In the genomic region with DNA sequence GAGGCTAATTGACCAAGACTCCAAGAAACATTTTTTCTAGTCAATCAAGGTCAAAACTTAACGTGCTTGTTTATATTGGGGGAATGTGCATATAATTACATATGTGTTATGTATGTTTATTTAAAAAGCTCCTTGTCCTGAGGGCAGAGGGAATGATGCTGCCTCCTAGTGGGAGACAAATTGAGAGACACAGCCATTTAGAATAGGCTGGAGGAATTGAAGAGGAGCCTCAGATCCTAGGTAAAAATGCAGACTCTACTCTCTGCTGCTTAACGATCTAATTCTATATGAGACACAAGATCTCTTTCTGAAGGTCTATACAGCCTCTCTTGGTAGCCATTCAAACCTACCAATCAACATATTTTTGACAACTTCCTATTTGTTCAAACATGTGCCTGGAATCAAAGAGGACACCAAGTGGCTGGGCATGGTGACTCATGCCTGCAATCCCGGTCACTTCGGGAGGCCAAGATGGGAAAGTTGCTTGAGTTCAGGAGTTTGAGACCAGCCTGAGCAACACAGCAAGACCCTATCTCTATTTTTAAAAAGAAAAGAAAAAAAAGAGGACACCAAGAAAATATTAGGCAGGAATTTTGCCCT, we compare ENCODE assay signal across 2 cellular contexts.
TF ChIP-seq lines count a peak whose summit lies in the region.

No MANE protein-coding gene starts in this region.

TF ChIP-seq in HCT116, 20 proteins besides CTCF, POLR2A, EP300 and RAD21 (continued from another document):
- TF ChIP-seq, protein P1, sequence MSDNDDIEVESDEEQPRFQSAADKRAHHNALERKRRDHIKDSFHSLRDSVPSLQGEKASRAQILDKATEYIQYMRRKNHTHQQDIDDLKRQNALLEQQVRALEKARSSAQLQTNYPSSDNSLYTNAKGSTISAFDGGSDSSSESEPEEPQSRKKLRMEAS (IDR thresholded peaks at IDR 0.05) = no peak; the same call in 1 of the 2 replicates
- no peak for TF ChIP-seq SRF (IDR thresholded peaks at IDR 0.05; ENCODE audit: low read depth)
- TF ChIP-seq JUND (IDR thresholded peaks at IDR 0.05) = no peak
- TF ChIP-seq FOSL1 (IDR thresholded peaks at IDR 0.05; ENCODE audit: low read depth) = no peak
- no peak for TF ChIP-seq ZFX (IDR thresholded peaks at IDR 0.05)
- TF ChIP-seq, protein P2, sequence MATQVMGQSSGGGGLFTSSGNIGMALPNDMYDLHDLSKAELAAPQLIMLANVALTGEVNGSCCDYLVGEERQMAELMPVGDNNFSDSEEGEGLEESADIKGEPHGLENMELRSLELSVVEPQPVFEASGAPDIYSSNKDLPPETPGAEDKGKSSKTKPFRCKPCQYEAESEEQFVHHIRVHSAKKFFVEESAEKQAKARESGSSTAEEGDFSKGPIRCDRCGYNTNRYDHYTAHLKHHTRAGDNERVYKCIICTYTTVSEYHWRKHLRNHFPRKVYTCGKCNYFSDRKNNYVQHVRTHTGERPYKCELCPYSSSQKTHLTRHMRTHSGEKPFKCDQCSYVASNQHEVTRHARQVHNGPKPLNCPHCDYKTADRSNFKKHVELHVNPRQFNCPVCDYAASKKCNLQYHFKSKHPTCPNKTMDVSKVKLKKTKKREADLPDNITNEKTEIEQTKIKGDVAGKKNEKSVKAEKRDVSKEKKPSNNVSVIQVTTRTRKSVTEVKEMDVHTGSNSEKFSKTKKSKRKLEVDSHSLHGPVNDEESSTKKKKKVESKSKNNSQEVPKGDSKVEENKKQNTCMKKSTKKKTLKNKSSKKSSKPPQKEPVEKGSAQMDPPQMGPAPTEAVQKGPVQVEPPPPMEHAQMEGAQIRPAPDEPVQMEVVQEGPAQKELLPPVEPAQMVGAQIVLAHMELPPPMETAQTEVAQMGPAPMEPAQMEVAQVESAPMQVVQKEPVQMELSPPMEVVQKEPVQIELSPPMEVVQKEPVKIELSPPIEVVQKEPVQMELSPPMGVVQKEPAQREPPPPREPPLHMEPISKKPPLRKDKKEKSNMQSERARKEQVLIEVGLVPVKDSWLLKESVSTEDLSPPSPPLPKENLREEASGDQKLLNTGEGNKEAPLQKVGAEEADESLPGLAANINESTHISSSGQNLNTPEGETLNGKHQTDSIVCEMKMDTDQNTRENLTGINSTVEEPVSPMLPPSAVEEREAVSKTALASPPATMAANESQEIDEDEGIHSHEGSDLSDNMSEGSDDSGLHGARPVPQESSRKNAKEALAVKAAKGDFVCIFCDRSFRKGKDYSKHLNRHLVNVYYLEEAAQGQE (IDR thresholded peaks at IDR 0.05; ENCODE audit: low read depth) = no peak
- no peak for TF ChIP-seq SIN3A (IDR thresholded peaks at IDR 0.05; ENCODE audit: low read depth)
- no peak for TF ChIP-seq ELF1 (IDR thresholded peaks at IDR 0.05; ENCODE audit: borderline replicate concordance, low read depth)
TF ChIP-seq in HCT116: peak in this region for 0.

TF ChIP-seq in liver, 16 proteins besides CTCF, POLR2A, EP300 and RAD21 (continued from another document):
- TF ChIP-seq, protein P2 (IDR thresholded peaks at IDR 0.05) = no peak
- TF ChIP-seq YY1 (IDR thresholded peaks at IDR 0.05) (no peak), FOXA2 (IDR thresholded peaks at IDR 0.05) (no peak)
